In the genomic region with DNA sequence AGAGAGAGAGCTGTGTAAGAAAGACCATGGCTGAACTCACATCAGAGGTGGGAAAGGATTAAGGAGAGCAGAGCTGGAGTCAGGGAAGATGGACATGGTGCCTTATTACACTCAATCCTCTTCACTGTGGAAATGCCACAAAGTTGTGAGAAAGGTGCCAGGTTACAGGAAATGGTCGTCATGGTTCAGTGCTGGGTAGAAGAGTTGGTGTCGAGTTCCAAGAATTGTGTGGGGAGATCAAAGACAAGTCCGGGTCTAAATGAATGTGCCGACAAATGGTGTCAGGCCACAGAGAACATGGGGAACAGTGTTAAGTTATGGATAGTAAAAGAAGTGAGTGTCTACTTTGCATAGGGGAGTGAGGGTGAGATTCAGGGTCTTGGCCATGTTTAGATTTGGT, we compare ENCODE assay signal across 19 cellular contexts. TPM values are rescaled to one million over a fixed set of nuclear protein-coding genes. Genes with fewer than 3 reads are reported as not detected.
DNase-seq lines count a peak whose midpoint lies in the region; ATAC-seq lines count a peak whose summit lies in the region.
"Had no signal": no experiment of that assay in that cellular context is flagged by ENCODE, and none has a peak within 500 bp of the region (broad histone marks: within the 10 kb centered on the region; RNA-seq: fewer than 3 reads in every experiment).

No MANE protein-coding gene starts in this region.

- H3K4me1 Mint-ChIP-seq in activated naive CD8-positive, alpha-beta T cell treated with anti-CD3 and anti-CD28 coated beads for 36 hours, result peaks cover 4% of the 10 kb centered on the region
- H3K4me1 Mint-ChIP-seq in activated naive CD8-positive, alpha-beta T cell treated with anti-CD3 and anti-CD28 coated beads, Interleukin-2, amount 50 U/mL, for 24 hours, result peaks cover 6% of the 10 kb centered on the region
- no peaks in the 10 kb centered on the region for H3K4me1 Mint-ChIP-seq in activated T-helper 17 cell treated with anti-CD3 and anti-CD28 coated beads, Interleukin-2, amount 50 U/mL, for 72 hours

- ATAC-seq in activated naive CD8-positive, alpha-beta T cell treated with anti-CD3 and anti-CD28 coated beads, Interleukin-2, amount 50 U/mL, for 24 hours, result no peak
- peak; percentile 74 for ATAC-seq in activated T-helper 17 cell treated with anti-CD3 and anti-CD28 coated beads, Interleukin-2, amount 50 U/mL, for 72 hours (replicated peaks)
- peak; percentile 17 for ATAC-seq in stimulated activated naive CD8-positive, alpha-beta T cell treated with anti-CD3 and anti-CD28 coated beads, Interleukin-15, Interleukin-2, amounts not matched to agents 100 U/mL and 50 U/mL, for 24 hours
- ATAC-seq: GM23338, pancreas, WTC11 had no signal

- no peak overlapping the region for H3K27ac Mint-ChIP-seq in activated naive CD8-positive, alpha-beta T cell treated with anti-CD3 and anti-CD28 coated beads for 36 hours
- no peak overlapping the region for H3K27ac Mint-ChIP-seq in activated naive CD8-positive, alpha-beta T cell treated with anti-CD3 and anti-CD28 coated beads, Interleukin-2, amount 50 U/mL, for 24 hours
- no peak overlapping the region for H3K27ac Mint-ChIP-seq in activated T-helper 17 cell treated with anti-CD3 and anti-CD28 coated beads, Interleukin-2, amount 50 U/mL, for 72 hours
- H3K27ac Mint-ChIP-seq: CD4-positive, CD25-positive, alpha-beta regulatory T cell; GM23338; naive B cell; T-helper 1 cell treated with Interleukin-12 subunit alpha and Interleukin-12 subunit beta and Interleukin-4 antibody, amounts not matched to agents 30 μg/mL and 1 μg/mL, for 36 hours; WTC11 had no signal

- no peaks in the 10 kb centered on the region for H3K9me3 Mint-ChIP-seq in activated naive CD8-positive, alpha-beta T cell treated with anti-CD3 and anti-CD28 coated beads for 36 hours
- H3K9me3 Mint-ChIP-seq in activated naive CD8-positive, alpha-beta T cell treated with anti-CD3 and anti-CD28 coated beads, Interleukin-2, amount 50 U/mL, for 24 hours, result no peaks in the 10 kb centered on the region
- H3K9me3 Mint-ChIP-seq in activated T-helper 17 cell treated with anti-CD3 and anti-CD28 coated beads, Interleukin-2, amount 50 U/mL, for 72 hours, result no peaks in the 10 kb centered on the region
- H3K9me3 Mint-ChIP-seq: CD4-positive, CD25-positive, alpha-beta regulatory T cell; GM23338; naive B cell; T-helper 1 cell treated with Interleukin-12 subunit alpha and Interleukin-12 subunit beta and Interleukin-4 antibody, amounts not matched to agents 30 μg/mL and 1 μg/mL, for 36 hours; WTC11 had no signal

- H3K4me3 Mint-ChIP-seq in activated naive CD8-positive, alpha-beta T cell treated with anti-CD3 and anti-CD28 coated beads for 36 hours, result no peak overlapping the region
- no peak overlapping the region for H3K4me3 Mint-ChIP-seq in activated naive CD8-positive, alpha-beta T cell treated with anti-CD3 and anti-CD28 coated beads, Interleukin-2, amount 50 U/mL, for 24 hours
- no peak overlapping the region for H3K4me3 Mint-ChIP-seq in activated T-helper 17 cell treated with anti-CD3 and anti-CD28 coated beads, Interleukin-2, amount 50 U/mL, for 72 hours
- H3K4me3 Mint-ChIP-seq: CD4-positive, CD25-positive, alpha-beta regulatory T cell; GM23338; T-helper 1 cell treated with Interleukin-12 subunit alpha and Interleukin-12 subunit beta and Interleukin-4 antibody, amounts not matched to agents 30 μg/mL and 1 μg/mL, for 36 hours; WTC11 had no signal

- H3K27me3 Mint-ChIP-seq in activated naive CD8-positive, alpha-beta T cell treated with anti-CD3 and anti-CD28 coated beads for 36 hours, result no peaks in the 10 kb centered on the region
- H3K27me3 Mint-ChIP-seq in activated naive CD8-positive, alpha-beta T cell treated with anti-CD3 and anti-CD28 coated beads, Interleukin-2, amount 50 U/mL, for 24 hours, result peaks cover 2% of the 10 kb centered on the region
- peaks cover 6% of the 10 kb centered on the region for H3K27me3 Mint-ChIP-seq in activated T-helper 17 cell treated with anti-CD3 and anti-CD28 coated beads, Interleukin-2, amount 50 U/mL, for 72 hours

- H3K36me3 Mint-ChIP-seq in activated naive CD8-positive, alpha-beta T cell treated with anti-CD3 and anti-CD28 coated beads for 36 hours, result no peaks in the 10 kb centered on the region
- H3K36me3 Mint-ChIP-seq in activated naive CD8-positive, alpha-beta T cell treated with anti-CD3 and anti-CD28 coated beads, Interleukin-2, amount 50 U/mL, for 24 hours (ENCODE audit: low read depth), result no peaks in the 10 kb centered on the region
- no peaks in the 10 kb centered on the region for H3K36me3 Mint-ChIP-seq in activated T-helper 17 cell treated with anti-CD3 and anti-CD28 coated beads, Interleukin-2, amount 50 U/mL, for 72 hours (ENCODE audit: low read depth)
- H3K36me3 Mint-ChIP-seq: CD4-positive, CD25-positive, alpha-beta regulatory T cell; naive B cell; WTC11 had no signal

- DNase-seq in activated naive CD8-positive, alpha-beta T cell treated with anti-CD3 and anti-CD28 coated beads for 36 hours, result peak; percentile 8
- DNase-seq in activated naive CD8-positive, alpha-beta T cell treated with anti-CD3 and anti-CD28 coated beads, Interleukin-2, amount 50 U/mL, for 24 hours, result no peak
- DNase-seq in NCI-H187 (lab: John Stamatoyannopoulos, UW), result peak; percentile 53 to 59
- no peak for DNase-seq in stimulated activated naive CD8-positive, alpha-beta T cell treated with anti-CD3 and anti-CD28 coated beads, Interleukin-15, Interleukin-2, amounts not matched to agents 100 U/mL and 50 U/mL, for 24 hours
- DNase-seq in amniotic stem cell (lab: John Stamatoyannopoulos, UW), result no peak
- no peak for DNase-seq in HT-29 (ENCODE audit: low spot score)
- DNase-seq in amygdala (lab: John Stamatoyannopoulos, UW), result no peak
- DNase-seq: cerebellar nuclear complex; MV-4-11; naive B cell; NCI-H2081 treated with DMSO at 0.1 percent for 48 hours; pancreas; Right ventricle myocardium superior; stimulated activated CD4-positive, alpha-beta T cell treated with anti-CD3 and anti-CD28 coated beads, Interleukin-1b, Interleukin-23, amount 100 ng/mL, for 48 hours had no signal

RNA-seq across cellular contexts. Expression of a gene that starts 40.9 kb away (rescaled TPM):
- total RNA-seq in activated naive CD8-positive, alpha-beta T cell treated with anti-CD3 and anti-CD28 coated beads for 36 hours, result not detected
- under 1 TPM; 0.04 to 0.05 TPM for total RNA-seq in activated T-helper 17 cell treated with anti-CD3 and anti-CD28 coated beads, Interleukin-2, amount 50 U/mL, for 72 hours
- 4.3 and 5.0 TPM in 2 replicates for total RNA-seq in HT-29 (2014; rRNA removed; shearing (Covaris generic))
- total RNA-seq: CD4-positive, CD25-positive, alpha-beta regulatory T cell had no signal

Comparison
In these comparisons a context has a peak if more than half of its experiments do, and no peak if none do; other contexts are left out.
1. DNase-seq: peak in activated naive CD8-positive, alpha-beta T cell treated with anti-CD3 and anti-CD28 coated beads for 36 hours (single experiment) and NCI-H187 (2 of 2); none in activated naive CD8-positive, alpha-beta T cell treated with anti-CD3 and anti-CD28 coated beads, Interleukin-2, amount 50 U/mL, for 24 hours (single experiment), stimulated activated naive CD8-positive, alpha-beta T cell treated with anti-CD3 and anti-CD28 coated beads, Interleukin-15, Interleukin-2, amounts not matched to agents 100 U/mL and 50 U/mL, for 24 hours (single experiment), amniotic stem cell (single experiment), HT-29 (single experiment) and amygdala (0 of 56).